Comparison of ENCODE assay signal across 27 cellular contexts in genomic region chr6:170416959-170417606, GRCh38.
"Had no signal": no experiment of that assay in that cellular context is flagged by ENCODE, and none has a peak within 500 bp of the region (broad histone marks: within the 10 kb centered on the region; RNA-seq: fewer than 3 reads in every experiment).

No MANE protein-coding gene starts in this region.

- H3K4me3 Mint-ChIP-seq: activated CD4-positive, alpha-beta memory T cell treated with anti-CD3 and anti-CD28 coated beads, Interleukin-2, amount 10 ng/mL, durations not matched to agents 7 days and 5 days; activated CD4-positive, alpha-beta T cell treated with anti-CD3 and anti-CD28 coated beads, Interleukin-2, amount 10 ng/mL, durations not matched to agents 7 days and 5 days; activated naive CD4-positive, alpha-beta T cell treated with anti-CD3 and anti-CD28 coated beads, Interleukin-2, amount 10 ng/mL, durations not matched to agents 7 days and 5 days; activated naive CD8-positive, alpha-beta T cell; activated T-cell treated with anti-CD3 and anti-CD28 coated beads, Interleukin-2, amount 50 U/mL, for 24 hours; activated T-cell treated with anti-CD3 and anti-CD28 coated beads, Interleukin-2, amount 50 U/mL, for 72 hours; central memory CD8-positive, alpha-beta T cell; WTC11 had no signal

- H3K36me3 Mint-ChIP-seq: activated naive CD4-positive, alpha-beta T cell treated with anti-CD3 and anti-CD28 coated beads, Interleukin-2, amount 10 ng/mL, durations not matched to agents 7 days and 5 days; WTC11 had no signal

- H3K27ac Mint-ChIP-seq: activated CD4-positive, alpha-beta memory T cell treated with anti-CD3 and anti-CD28 coated beads, Interleukin-2, amount 10 ng/mL, durations not matched to agents 7 days and 5 days; activated CD4-positive, alpha-beta T cell treated with anti-CD3 and anti-CD28 coated beads, Interleukin-2, amount 10 ng/mL, durations not matched to agents 7 days and 5 days; activated naive CD4-positive, alpha-beta T cell treated with anti-CD3 and anti-CD28 coated beads, Interleukin-2, amount 10 ng/mL, durations not matched to agents 7 days and 5 days; activated naive CD8-positive, alpha-beta T cell; activated T-cell treated with anti-CD3 and anti-CD28 coated beads, Interleukin-2, amount 50 U/mL, for 24 hours; activated T-cell treated with anti-CD3 and anti-CD28 coated beads, Interleukin-2, amount 50 U/mL, for 72 hours; WTC11 had no signal

- H3K4me3 ChIP-seq: gastrocnemius medialis had no signal

- H3K9me3 ChIP-seq: gastrocnemius medialis had no signal

- FAIRE-seq: astrocyte, colon had no signal

- ATAC-seq: activated T-cell treated with anti-CD3 and anti-CD28 coated beads, Interleukin-2, amount 50 U/mL, for 72 hours; esophagus mucosa; foreskin keratinocyte; gastrocnemius medialis; WTC11 had no signal

- H3K36me3 ChIP-seq: brain microvascular endothelial cell, gastrocnemius medialis had no signal

- H3K27me3 ChIP-seq: brain microvascular endothelial cell, foreskin keratinocyte had no signal

- H3K27ac ChIP-seq: brain microvascular endothelial cell, foreskin keratinocyte, gastrocnemius medialis, VCaP had no signal

- H3K4me1 Mint-ChIP-seq: activated CD4-positive, alpha-beta memory T cell treated with anti-CD3 and anti-CD28 coated beads, Interleukin-2, amount 10 ng/mL, durations not matched to agents 7 days and 5 days; activated CD4-positive, alpha-beta T cell treated with anti-CD3 and anti-CD28 coated beads, Interleukin-2, amount 10 ng/mL, durations not matched to agents 7 days and 5 days; activated naive CD4-positive, alpha-beta T cell treated with anti-CD3 and anti-CD28 coated beads, Interleukin-2, amount 10 ng/mL, durations not matched to agents 7 days and 5 days; central memory CD8-positive, alpha-beta T cell had no signal

- H3K9me3 Mint-ChIP-seq: activated CD4-positive, alpha-beta memory T cell treated with anti-CD3 and anti-CD28 coated beads, Interleukin-2, amount 10 ng/mL, durations not matched to agents 7 days and 5 days; activated CD4-positive, alpha-beta T cell treated with anti-CD3 and anti-CD28 coated beads, Interleukin-2, amount 10 ng/mL, durations not matched to agents 7 days and 5 days; activated naive CD4-positive, alpha-beta T cell treated with anti-CD3 and anti-CD28 coated beads, Interleukin-2, amount 10 ng/mL, durations not matched to agents 7 days and 5 days had no signal

- DNase-seq: activated CD4-positive, alpha-beta memory T cell treated with anti-CD3 and anti-CD28 coated beads, Interleukin-2, amount 10 ng/mL, durations not matched to agents 7 days and 5 days; activated CD4-positive, alpha-beta T cell treated with anti-CD3 and anti-CD28 coated beads for 1 hour; activated CD4-positive, alpha-beta T cell treated with anti-CD3 and anti-CD28 coated beads for 4 hours; activated CD4-positive, alpha-beta T cell treated with anti-CD3 and anti-CD28 coated beads, Interleukin-2, amount 10 ng/mL, durations not matched to agents 7 days and 5 days; activated CD4-positive, alpha-beta T cell treated with anti-CD3 and anti-CD28 coated beads, Interleukin-2, amount 50 U/mL, for 4 hours; activated CD8-positive, alpha-beta memory T cell treated with anti-CD3 and anti-CD28 coated beads, Interleukin-2, amount 50 U/mL, for 48 hours; activated gamma-delta T cell; activated naive CD4-positive, alpha-beta T cell; activated naive CD4-positive, alpha-beta T cell treated with anti-CD3 and anti-CD28 coated beads, Interleukin-2, amount 10 ng/mL, durations not matched to agents 7 days and 5 days; activated T-cell treated with anti-CD3 and anti-CD28 coated beads for 4 hours; activated T-cell treated with anti-CD3 and anti-CD28 coated beads, Interleukin-2, amount 50 U/mL, for 24 hours; activated T-cell treated with anti-CD3 and anti-CD28 coated beads, Interleukin-2, amount 50 U/mL, for 72 hours; amniotic stem cell; anterior cingulate cortex; brain microvascular endothelial cell; cortex of kidney; effector CD8-positive, alpha-beta T cell; foreskin keratinocyte; gastrocnemius medialis; T-helper 2 cell had no signal

- H3K4me1 ChIP-seq: foreskin keratinocyte, gastrocnemius medialis had no signal
